ENCODE assay signal across 1 cellular context in the genomic region with DNA sequence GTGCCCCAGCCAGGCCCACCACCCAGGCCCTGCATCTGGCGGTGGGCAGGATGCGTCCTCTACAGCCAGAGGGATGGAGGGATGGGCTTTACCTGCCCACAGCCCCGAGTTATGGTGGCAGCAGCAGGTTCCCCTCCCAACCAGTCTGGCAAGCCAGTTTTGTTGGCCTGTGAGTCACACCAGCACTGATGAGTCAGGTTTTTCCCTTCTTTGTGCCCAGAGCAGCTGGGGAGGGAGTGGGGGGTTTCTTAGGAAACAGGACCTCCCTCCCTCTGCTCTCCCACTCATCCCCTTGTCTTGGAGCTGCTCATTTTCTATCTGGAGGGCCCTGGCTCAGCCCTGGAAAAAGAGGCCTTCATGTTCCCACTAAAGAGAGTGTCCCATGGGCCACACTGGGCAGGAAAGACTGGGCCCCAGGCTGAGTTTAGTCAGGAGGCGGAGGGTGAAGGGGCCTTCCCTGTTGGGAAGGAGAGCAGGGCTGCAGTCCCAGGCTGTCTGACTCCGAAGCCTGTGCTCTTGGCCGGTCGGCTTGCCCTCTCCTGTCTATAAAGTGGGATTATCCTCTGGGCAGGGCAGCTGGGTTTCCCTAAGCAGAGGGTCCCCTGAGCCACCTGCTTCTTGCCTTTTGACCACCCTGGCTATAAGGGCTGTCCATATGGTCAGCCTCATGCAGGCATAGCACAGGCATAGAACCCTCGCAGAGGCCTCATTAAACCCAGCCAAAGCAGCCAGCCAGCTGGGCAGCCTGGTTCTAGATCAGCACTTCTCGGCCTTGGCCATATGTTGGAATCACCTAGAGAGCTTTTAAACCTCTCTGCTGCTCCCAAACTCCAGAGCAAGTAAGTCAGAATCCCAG.
A peak's percentile ranks its signal among the peaks of the same experiment; 100 is the strongest.
TF ChIP-seq lines count a peak whose summit lies in the region.

No MANE protein-coding gene starts in this region.

TF ChIP-seq in HEK293, 187 proteins besides CTCF, POLR2A, EP300 and RAD21 (continued from another document):
- TF ChIP-seq ZNF580 (tag by site-specific recombination; IDR thresholded peaks at IDR 0.05), result no peak
- peak; percentile 52 for TF ChIP-seq PRDM10 (tag by site-specific recombination; IDR thresholded peaks at IDR 0.05)
- no peak for TF ChIP-seq ZBTB49 (tag by site-specific recombination; IDR thresholded peaks at IDR 0.05; ENCODE audit: low read depth)
- TF ChIP-seq WT1 (tag by site-specific recombination; IDR thresholded peaks at IDR 0.05), result peak; percentile 77; the same call in 1 of the 2 replicates
- TF ChIP-seq GFI1B (tag by site-specific recombination; IDR thresholded peaks at IDR 0.05), result no peak
- no peak for TF ChIP-seq ZNF362 (tag by site-specific recombination; IDR thresholded peaks at IDR 0.05)
- TF ChIP-seq HOXD13 (CRISPR knock-in tag; IDR thresholded peaks at IDR 0.05; ENCODE audit: borderline replicate concordance), result no peak
- TF ChIP-seq ZSCAN30 (tag by site-specific recombination; IDR thresholded peaks at IDR 0.05), result no peak
- no peak for TF ChIP-seq SALL2 (tag by site-specific recombination; IDR thresholded peaks at IDR 0.05; ENCODE audit: borderline replicate concordance)
- no peak for TF ChIP-seq ZNF138 (tag by site-specific recombination; IDR thresholded peaks at IDR 0.05; ENCODE audit: borderline replicate concordance)
- no peak for TF ChIP-seq ZNF561 (tag by site-specific recombination; IDR thresholded peaks at IDR 0.05; ENCODE audit: borderline replicate concordance)
TF ChIP-seq in HEK293: peak in this region for 32.
